Comparison of ENCODE assay signal across 25 cellular contexts in genomic region chr2:208329485-208329884, GRCh38.
"Had no signal": no experiment of that assay in that cellular context is flagged by ENCODE, and none has a peak within 500 bp of the region (broad histone marks: within the 10 kb centered on the region; RNA-seq: fewer than 3 reads in every experiment).

No MANE protein-coding gene starts in this region.

- H3K9me3 ChIP-seq: colonic mucosa, esophagus squamous epithelium, right lobe of liver, thoracic aorta, tibial nerve, upper lobe of left lung had no signal

- H3K4me1 ChIP-seq: colonic mucosa, esophagus squamous epithelium, neural progenitor cell, parathyroid adenoma, right lobe of liver, tibial nerve, upper lobe of left lung had no signal

- H3K4me1 Mint-ChIP-seq: naive thymus-derived CD4-positive, alpha-beta T cell; nephron; neural progenitor cell had no signal

- H2AFZ ChIP-seq: neural progenitor cell, parathyroid adenoma had no signal

- H3K9ac ChIP-seq: neural progenitor cell, parathyroid adenoma had no signal

- H3K4me3 Mint-ChIP-seq: dendritic cell treated with granulocyte-macrophage colony-stimulating factor and Interleukin-4, amounts not matched to agents 40 ng/mL and 50 ng/mL, for 4 days; naive thymus-derived CD4-positive, alpha-beta T cell; nephron; neural progenitor cell; stimulated activated naive B cell treated with anti-CD40 and anti-IgM and Interleukin-4, amounts not matched to agents 10 μg/mL and 1 μg/mL and 100 μg/mL, for 72 hours; stimulated activated naive CD8-positive, alpha-beta T cell treated with anti-CD3 and anti-CD28 coated beads, Interleukin-15, Interleukin-2, amounts not matched to agents 100 ng/mL and 50 ng/mL, for 24 hours had no signal

- ATAC-seq: left lobe of liver; naive thymus-derived CD4-positive, alpha-beta T cell; right lobe of liver; stimulated activated naive B cell treated with anti-CD40 and anti-IgM and Interleukin-4, amounts not matched to agents 10 μg/mL and 1 μg/mL and 100 μg/mL, for 72 hours had no signal

- H3K9me3 Mint-ChIP-seq: dendritic cell treated with granulocyte-macrophage colony-stimulating factor and Interleukin-4, amounts not matched to agents 40 ng/mL and 50 ng/mL, for 4 days; naive thymus-derived CD4-positive, alpha-beta T cell; nephron; neural progenitor cell; stimulated activated naive B cell treated with anti-CD40 and anti-IgM and Interleukin-4, amounts not matched to agents 10 μg/mL and 1 μg/mL and 100 μg/mL, for 72 hours; stimulated activated naive CD8-positive, alpha-beta T cell treated with anti-CD3 and anti-CD28 coated beads, Interleukin-15, Interleukin-2, amounts not matched to agents 100 ng/mL and 50 ng/mL, for 24 hours had no signal

- H3K27ac ChIP-seq: colonic mucosa, esophagus squamous epithelium, neural progenitor cell, parathyroid adenoma, right lobe of liver, thoracic aorta, tibial nerve, upper lobe of left lung had no signal

- H3K4me2 ChIP-seq: neural progenitor cell had no signal

- H3K27ac Mint-ChIP-seq: dendritic cell treated with granulocyte-macrophage colony-stimulating factor and Interleukin-4, amounts not matched to agents 40 ng/mL and 50 ng/mL, for 4 days; nephron; neural progenitor cell; progenitor cell of endocrine pancreas; stimulated activated naive B cell treated with anti-CD40 and anti-IgM and Interleukin-4, amounts not matched to agents 10 μg/mL and 1 μg/mL and 100 μg/mL, for 72 hours; stimulated activated naive CD8-positive, alpha-beta T cell treated with anti-CD3 and anti-CD28 coated beads, Interleukin-15, Interleukin-2, amounts not matched to agents 100 ng/mL and 50 ng/mL, for 24 hours had no signal

- DNase-seq: colonic mucosa; effector memory CD4-positive, alpha-beta T cell; erythroblast; esophagus squamous epithelium; head of caudate nucleus; kidney; mesendoderm; midbrain; naive thymus-derived CD4-positive, alpha-beta T cell; right lobe of liver; small intestine; stimulated activated CD4-positive, alpha-beta T cell treated with anti-CD3 and anti-CD28 coated beads, Interleukin-15, amount 100 ng/mL, for 24 hours; stimulated activated CD4-positive, alpha-beta T cell treated with anti-CD3 and anti-CD28 coated beads, Interleukin-2, amount 100 ng/mL, for 48 hours; stimulated activated naive B cell treated with anti-CD40 and anti-IgM and Interleukin-4, amounts not matched to agents 10 μg/mL and 1 μg/mL and 100 μg/mL, for 72 hours; upper lobe of left lung had no signal

- H3K36me3 ChIP-seq: colonic mucosa had no signal

- H3K27me3 ChIP-seq: colonic mucosa, esophagus squamous epithelium, neural progenitor cell, right lobe of liver, tibial nerve, upper lobe of left lung had no signal

- H3K27me3 Mint-ChIP-seq: dendritic cell treated with granulocyte-macrophage colony-stimulating factor and Interleukin-4, amounts not matched to agents 40 ng/mL and 50 ng/mL, for 4 days; naive thymus-derived CD4-positive, alpha-beta T cell; progenitor cell of endocrine pancreas; stimulated activated naive B cell treated with anti-CD40 and anti-IgM and Interleukin-4, amounts not matched to agents 10 μg/mL and 1 μg/mL and 100 μg/mL, for 72 hours; stimulated activated naive CD8-positive, alpha-beta T cell treated with anti-CD3 and anti-CD28 coated beads, Interleukin-15, Interleukin-2, amounts not matched to agents 100 ng/mL and 50 ng/mL, for 24 hours had no signal

- H3K4me3 ChIP-seq: colonic mucosa, esophagus squamous epithelium, lung, neural progenitor cell, right lobe of liver, thoracic aorta, tibial nerve, upper lobe of left lung had no signal
